20 cellular contexts compared by ENCODE assay signal in the genomic region with DNA sequence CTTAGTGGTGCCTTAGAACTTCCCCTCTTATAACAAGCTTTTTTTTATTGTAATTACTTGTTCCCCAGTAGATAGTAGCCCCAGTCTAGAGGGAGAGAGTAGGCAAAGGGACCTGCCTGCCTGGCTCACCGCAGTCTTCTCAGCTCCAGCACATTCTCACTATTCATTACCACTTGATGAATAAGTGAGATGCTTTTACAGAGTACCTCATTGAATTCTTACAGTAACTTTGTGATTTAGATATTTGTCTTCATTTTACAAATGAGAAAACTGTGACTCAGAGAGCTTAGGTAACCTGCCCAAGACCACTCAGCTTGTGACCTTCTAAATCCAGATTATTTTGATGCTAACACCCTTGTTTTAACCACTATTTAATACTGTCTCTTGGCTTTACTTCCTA.
"Had no signal": no experiment of that assay in that cellular context is flagged by ENCODE, and none has a peak within 500 bp of the region (broad histone marks: within the 10 kb centered on the region; RNA-seq: fewer than 3 reads in every experiment).

No MANE protein-coding gene starts in this region.

- H3K36me3 Mint-ChIP-seq: naive B cell had no signal

- H3K27ac Mint-ChIP-seq: nephron progenitor cell had no signal

- H3K4me3 Mint-ChIP-seq: nephron progenitor cell had no signal

- ATAC-seq: heart left ventricle, psoas muscle, right lobe of liver had no signal

- H3K9me3 Mint-ChIP-seq: naive B cell, nephron progenitor cell had no signal

- DNase-seq: colonic mucosa; dermis blood vessel endothelial cell; erythroblast; foreskin melanocyte; heart left ventricle; hippocampal formation; mesendoderm; naive B cell; nephron progenitor cell; psoas muscle; retina; right lobe of liver; spleen; stimulated activated CD4-positive, alpha-beta T cell treated with anti-CD3 and anti-CD28 coated beads, Interleukin-15, amount 100 ng/mL, for 24 hours; stimulated activated CD4-positive, alpha-beta T cell treated with anti-CD3 and anti-CD28 coated beads, Interleukin-1b, Interleukin-23, amount 100 ng/mL, for 48 hours; stimulated activated CD4-positive, alpha-beta T cell treated with anti-CD3 and anti-CD28 coated beads, Interleukin-4, amount 100 ng/mL, for 24 hours; stimulated activated naive CD4-positive, alpha-beta T cell; stomach; substantia nigra; transverse colon had no signal
